8 cellular contexts compared by ENCODE assay signal in the genomic region with DNA sequence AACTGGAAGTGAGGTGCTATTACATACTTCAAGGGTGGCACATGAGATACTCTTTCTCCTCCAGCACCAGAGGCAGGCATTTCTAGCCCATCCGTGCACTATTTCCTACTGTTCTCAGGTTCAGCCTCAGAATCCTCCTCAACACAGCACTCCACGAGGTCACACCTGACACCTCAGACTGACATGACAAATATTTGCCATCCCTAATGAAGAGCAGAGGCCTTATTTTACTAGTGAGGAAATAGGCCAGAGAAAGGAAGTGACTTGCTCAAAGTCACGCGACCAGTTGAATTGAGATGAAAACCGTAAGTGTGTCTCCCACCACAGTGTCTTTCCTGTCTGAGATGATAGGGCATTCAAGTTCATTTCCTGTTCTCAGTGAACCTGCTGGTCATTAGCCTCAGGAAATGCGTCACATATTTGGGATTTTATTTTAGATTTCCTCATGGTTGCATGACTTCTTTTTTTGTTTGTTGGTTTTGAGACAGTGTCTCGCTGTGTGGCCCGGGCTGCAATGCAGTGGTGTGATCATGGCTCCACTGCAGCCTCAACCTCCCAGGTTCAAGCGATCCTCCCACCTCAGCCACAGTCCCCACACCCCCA. TPM values are rescaled to one million over a fixed set of nuclear protein-coding genes. Genes with fewer than 3 reads are reported as not detected.
A peak's percentile ranks its signal among the peaks of the same experiment; 100 is the strongest.
DNase-seq lines count a peak whose midpoint lies in the region; ATAC-seq and TF ChIP-seq lines count a peak whose summit lies in the region.

No MANE protein-coding gene starts in this region.

- WGBS in smooth muscle cell (ENCODE audit: low lambda C conversion rate), result 90% methylated on average over 9 of the region's 9 CpGs

- H3K4me2 ChIP-seq in SU-DHL-6 (ENCODE audit: low read depth, low read length, poor library complexity, severe bottlenecking) (peak overlapping the region; percentile 2), smooth muscle cell (no peak overlapping the region)

- DNase-seq in activated naive CD4-positive, alpha-beta T cell treated with anti-CD3 and anti-CD28 coated beads, Interleukin-2, amount 50 U/mL, for 72 hours (ENCODE audit: low spot score in 2 of 2), result peak; percentile 18 to 63
- peak; percentile 49 for DNase-seq in mucosa of gallbladder (ENCODE audit: low spot score)
- no peak for DNase-seq in ureter (ENCODE audit: low spot score)
- no peak for DNase-seq in NCI-H2196 treated with DMSO at 0.1 percent for 48 hours (lab: John Stamatoyannopoulos, UW; ENCODE audit: unreplicated experiment)
- DNase-seq in smooth muscle cell (lab: John Stamatoyannopoulos, UW; ENCODE audit: unreplicated experiment), result no peak
- DNase-seq in head of caudate nucleus, result no peak

- H4K20me1 ChIP-seq in SU-DHL-6 (ENCODE audit: low read depth, low read length) (no peaks in the 10 kb centered on the region), smooth muscle cell (ENCODE audit: low read depth) (no peaks in the 10 kb centered on the region)

- H3K27ac ChIP-seq in SU-DHL-6 (ENCODE audit: low read depth, low read length), result no peak overlapping the region
- H3K27ac ChIP-seq in smooth muscle cell (ENCODE audit: low read depth), result no peak overlapping the region

- H3K79me2 ChIP-seq in SU-DHL-6 (ENCODE audit: insufficient read depth, low read length) (no peaks in the 10 kb centered on the region), smooth muscle cell (ENCODE audit: low read depth) (no peaks in the 10 kb centered on the region)

- peak overlapping the region; percentile 58 for H2AFZ ChIP-seq in SU-DHL-6 (ENCODE audit: low read depth, low read length, severe bottlenecking)
- no peak overlapping the region for H2AFZ ChIP-seq in smooth muscle cell (ENCODE audit: low read depth)

- H3K4me3 ChIP-seq in SU-DHL-6 (ENCODE audit: insufficient read depth, low read length, poor library complexity, severe bottlenecking) (no peak overlapping the region), smooth muscle cell (no peak overlapping the region)

- intact Hi-C loops in head of caudate nucleus (cut with DNase I), result no loop called here

- H3K9ac ChIP-seq in SU-DHL-6 (ENCODE audit: low read length) (no peak overlapping the region), smooth muscle cell (ENCODE audit: low read depth) (no peak overlapping the region)

- peaks cover 4 to 7% of the 10 kb centered on the region in 2 donors for H3K9me3 Mint-ChIP-seq in activated naive CD4-positive, alpha-beta T cell treated with anti-CD3 and anti-CD28 coated beads, Interleukin-2, amount 50 U/mL, for 72 hours

- no peaks in the 10 kb centered on the region for H3K9me2 ChIP-seq in SU-DHL-6 (replicated peaks; ENCODE audit: insufficient read depth, low read length)

- H3K9me3 ChIP-seq in SU-DHL-6 (ENCODE audit: insufficient read depth, low read length), result no peaks in the 10 kb centered on the region
- no peaks in the 10 kb centered on the region for H3K9me3 ChIP-seq in smooth muscle cell (replicated peaks; ENCODE audit: low read depth)

- no peaks in the 10 kb centered on the region for H3F3A ChIP-seq in SU-DHL-6 (ENCODE audit: insufficient read depth)
- no peaks in the 10 kb centered on the region for H3F3A ChIP-seq in smooth muscle cell (ENCODE audit: low read depth)

- H3K27ac Mint-ChIP-seq in activated naive CD4-positive, alpha-beta T cell treated with anti-CD3 and anti-CD28 coated beads, Interleukin-2, amount 50 U/mL, for 72 hours, result peak overlapping the region; percentile 87 to 94

- H3K27me3 ChIP-seq in SU-DHL-6 (ENCODE audit: low read length), result no peaks in the 10 kb centered on the region
- peaks cover 20% of the 10 kb centered on the region for H3K27me3 ChIP-seq in smooth muscle cell (ENCODE audit: low read depth)

- peaks cover 22% of the 10 kb centered on the region for H3K4me1 ChIP-seq in smooth muscle cell (ENCODE audit: low read depth)

- H3K36me3 ChIP-seq in SU-DHL-6 (ENCODE audit: low read length) (no peaks in the 10 kb centered on the region), smooth muscle cell (ENCODE audit: low read depth) (no peaks in the 10 kb centered on the region)

- TF ChIP-seq CTCF in SU-DHL-6 (IDR thresholded peaks at IDR 0.05; ENCODE audit: insufficient read depth, low read length, poor library complexity, severe bottlenecking) (no peak), smooth muscle cell (IDR thresholded peaks at IDR 0.05; ENCODE audit: borderline replicate concordance, insufficient read depth, poor library complexity, severe bottlenecking) (no peak)

- no peaks in the 10 kb centered on the region for H3K36me3 Mint-ChIP-seq in activated naive CD4-positive, alpha-beta T cell treated with anti-CD3 and anti-CD28 coated beads, Interleukin-2, amount 50 U/mL, for 72 hours

- ATAC-seq in GM19467 (IDR thresholded peaks at IDR 0.05; ENCODE audit: unreplicated experiment), result peak; percentile 72
- ATAC-seq in activated naive CD4-positive, alpha-beta T cell treated with anti-CD3 and anti-CD28 coated beads, Interleukin-2, amount 50 U/mL, for 72 hours, result peak; percentile 83 to 92

RNA-seq across cellular contexts. Expression of gene SEZ6, which starts 23.5 kb away (rescaled TPM):
- under 1 TPM in 1 of 2 donors, not detected in 1; 0.43 TPM for total RNA-seq in activated naive CD4-positive, alpha-beta T cell treated with anti-CD3 and anti-CD28 coated beads, Interleukin-2, amount 50 U/mL, for 72 hours
- total RNA-seq in mucosa of gallbladder (not detected), ureter (not detected), smooth muscle cell (not detected in 2 replicates)
- 0.64 TPM in 1 of 2 replicates, not detected in the other for polyA plus RNA-seq in smooth muscle cell

RNA-seq across cellular contexts. Expression of gene PHF12, which starts 31.0 kb away (rescaled TPM):
- total RNA-seq in activated naive CD4-positive, alpha-beta T cell treated with anti-CD3 and anti-CD28 coated beads, Interleukin-2, amount 50 U/mL, for 72 hours, result 10 to 100 TPM; 46.2 to 71.7 TPM
- total RNA-seq in mucosa of gallbladder (44.5 TPM), ureter (69.4 TPM), smooth muscle cell (17.8 and 18.9 TPM in 2 replicates)
- 12.2 and 14.0 TPM in 2 replicates for polyA plus RNA-seq in smooth muscle cell

Comparison
In these comparisons a context has a peak if more than half of its experiments do, and no peak if none do; other contexts are left out.
1. DNase-seq: peak in activated naive CD4-positive, alpha-beta T cell treated with anti-CD3 and anti-CD28 coated beads, Interleukin-2, amount 50 U/mL, for 72 hours (2 of 2) and mucosa of gallbladder (single experiment); none in ureter (single experiment), NCI-H2196 treated with DMSO at 0.1 percent for 48 hours (single experiment), smooth muscle cell (single experiment) and head of caudate nucleus (0 of 42).